Comparison of ENCODE assay signal across 1 cellular context in genomic region chr3:58487140-58487886, GRCh38.
A peak's percentile ranks its signal among the peaks of the same experiment; 100 is the strongest.
TF ChIP-seq lines count a peak whose summit lies in the region.

No MANE protein-coding gene starts in this region.

TF ChIP-seq in K562, 482 proteins besides CTCF, POLR2A, EP300 and RAD21 (continues in another document):
- TF ChIP-seq HBP1 (CRISPR knock-in tag; IDR thresholded peaks at IDR 0.05) (0 out of 2 replicates have a peak, but pooled peaks have one; percentile 32), PBX2 (CRISPR knock-in tag; IDR thresholded peaks at IDR 0.05; ENCODE audit: low read depth) (no peak), PBX2 (tag; conservative IDR thresholded peaks at IDR 0.05; ENCODE audit: low read depth) (no peak), ZNF584 (CRISPR knock-in tag; IDR thresholded peaks at IDR 0.05; ENCODE audit: low read depth) (0 out of 2 replicates have a peak, but pooled peaks have one; percentile 24), MAX (CRISPR knock-in tag; IDR thresholded peaks at IDR 0.05) (peak; percentile 47; the same call in 1 of the 2 replicates), SMARCA4 (IDR thresholded peaks at IDR 0.05) (peak; percentile 78), NFRKB (IDR thresholded peaks at IDR 0.05; ENCODE audit: low read depth) (peak; percentile 78), MGA (IDR thresholded peaks at IDR 0.05) (peak; percentile 93), NCOA6 (IDR thresholded peaks at IDR 0.05) (no peak), ARID1B (IDR thresholded peaks at IDR 0.05) (peak; percentile 76), ATF3 (IDR thresholded peaks at IDR 0.05) (peak; percentile 70), ATF3 (CRISPR knock-in tag; conservative IDR thresholded peaks at IDR 0.05) (no peak), TRIM28 (IDR thresholded peaks at IDR 0.05) (no peak), SMARCE1 (IDR thresholded peaks at IDR 0.05) (peak; percentile 62), ZMIZ1 (IDR thresholded peaks at IDR 0.05; ENCODE audit: low read depth in 2 of 2, low read length in 2 of 2) (no peak), L3MBTL2 (IDR thresholded peaks at IDR 0.05) (peak; percentile 89), ZNF274 (IDR thresholded peaks at IDR 0.05; ENCODE audit: borderline replicate concordance, low read depth, low read length) (no peak), BCLAF1 (IDR thresholded peaks at IDR 0.05; ENCODE audit: borderline replicate concordance in 1 of 2, control insufficient read depth in 1 of 2, low read depth in 2 of 2, low read length in 1 of 2) (no peak), ZNF175 (CRISPR knock-in tag; IDR thresholded peaks at IDR 0.05; ENCODE audit: low read depth) (peak; percentile 45; the same call in 1 of the 2 replicates), MAFG (tag; conservative IDR thresholded peaks at IDR 0.05) (peak; percentile 79), MXI1 (IDR thresholded peaks at IDR 0.05; ENCODE audit: low read depth, low read length) (no peak), TEAD2 (tag; IDR thresholded peaks at IDR 0.05) (no peak), ZNF316 (IDR thresholded peaks at IDR 0.05) (peak; percentile 82), MTA1 (IDR thresholded peaks at IDR 0.05; ENCODE audit: borderline replicate concordance) (no peak), MAFK (IDR thresholded peaks at IDR 0.05; ENCODE audit: low read length) (peak; percentile 25; the same call in 1 of the 2 replicates), SIRT6 (IDR thresholded peaks at IDR 0.05; ENCODE audit: low read depth, low read length) (no peak)
